In the genomic region with DNA sequence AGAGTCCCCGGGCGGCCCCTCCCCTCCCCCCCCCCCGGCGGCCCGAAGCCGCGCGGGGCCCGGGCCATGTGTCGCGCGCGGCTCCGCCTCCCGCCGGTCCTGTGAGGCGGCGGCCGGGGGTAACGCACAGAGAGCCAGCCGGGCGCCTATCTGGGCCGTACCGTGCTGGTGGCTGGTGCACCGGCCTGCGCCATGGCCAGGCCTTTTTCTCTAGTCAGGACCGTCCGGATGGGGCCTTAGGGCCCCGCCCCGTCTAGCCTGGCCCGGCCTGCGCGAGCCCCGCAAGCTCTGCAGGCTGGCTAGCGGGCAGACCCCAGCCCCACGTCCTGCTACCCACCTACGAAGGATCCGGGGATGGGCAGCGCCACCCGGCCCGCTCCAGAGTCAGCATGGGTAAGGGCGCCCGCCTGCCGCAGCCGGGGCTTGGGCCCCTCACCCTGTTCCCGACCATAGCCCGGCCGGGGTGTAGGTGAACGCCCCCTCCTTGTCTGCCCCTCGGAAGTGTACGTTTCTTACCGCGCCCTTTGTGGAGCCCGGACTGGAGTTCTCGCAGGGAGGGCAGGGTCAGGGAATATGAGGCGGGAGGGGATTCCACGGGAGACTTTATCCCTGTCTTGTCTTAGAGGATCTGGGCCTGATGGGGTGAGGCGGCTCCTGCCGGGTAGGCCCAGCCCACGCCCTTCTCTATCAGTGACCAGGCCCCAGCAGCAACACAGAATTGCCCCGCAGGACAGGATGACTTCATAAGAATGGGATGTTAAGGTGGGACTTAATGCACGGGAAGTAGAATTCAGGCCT, we compare ENCODE assay signal across 1 cellular context.
A peak's percentile ranks its signal among the peaks of the same experiment; 100 is the strongest.
TF ChIP-seq lines count a peak whose summit lies in the region.

A gene with protein sequence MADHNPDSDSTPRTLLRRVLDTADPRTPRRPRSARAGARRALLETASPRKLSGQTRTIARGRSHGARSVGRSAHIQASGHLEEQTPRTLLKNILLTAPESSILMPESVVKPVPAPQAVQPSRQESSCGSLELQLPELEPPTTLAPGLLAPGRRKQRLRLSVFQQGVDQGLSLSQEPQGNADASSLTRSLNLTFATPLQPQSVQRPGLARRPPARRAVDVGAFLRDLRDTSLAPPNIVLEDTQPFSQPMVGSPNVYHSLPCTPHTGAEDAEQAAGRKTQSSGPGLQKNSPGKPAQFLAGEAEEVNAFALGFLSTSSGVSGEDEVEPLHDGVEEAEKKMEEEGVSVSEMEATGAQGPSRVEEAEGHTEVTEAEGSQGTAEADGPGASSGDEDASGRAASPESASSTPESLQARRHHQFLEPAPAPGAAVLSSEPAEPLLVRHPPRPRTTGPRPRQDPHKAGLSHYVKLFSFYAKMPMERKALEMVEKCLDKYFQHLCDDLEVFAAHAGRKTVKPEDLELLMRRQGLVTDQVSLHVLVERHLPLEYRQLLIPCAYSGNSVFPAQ (minus strand): TSS at position 630 of the 798 bp plus-strand sequence. CDS start 13,834 bp downstream, outside the sequence.

TF ChIP-seq in HepG2, 621 proteins besides CTCF, POLR2A, EP300 and RAD21 (continued from another document and continues in another):
- TF ChIP-seq, protein P1, sequence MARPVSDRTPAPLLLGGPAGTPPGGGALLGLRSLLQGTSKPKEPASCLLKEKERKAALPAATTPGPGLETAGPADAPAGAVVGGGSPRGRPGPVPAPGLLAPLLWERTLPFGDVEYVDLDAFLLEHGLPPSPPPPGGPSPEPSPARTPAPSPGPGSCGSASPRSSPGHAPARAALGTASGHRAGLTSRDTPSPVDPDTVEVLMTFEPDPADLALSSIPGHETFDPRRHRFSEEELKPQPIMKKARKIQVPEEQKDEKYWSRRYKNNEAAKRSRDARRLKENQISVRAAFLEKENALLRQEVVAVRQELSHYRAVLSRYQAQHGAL (CRISPR knock-in tag; IDR thresholded peaks at IDR 0.05; ENCODE audit: not compliant biosample characterization): no peak
- TF ChIP-seq SOX13 (IDR thresholded peaks at IDR 0.05): no peak
- no peak for TF ChIP-seq SOX13 (CRISPR knock-in tag; conservative IDR thresholded peaks at IDR 0.05 in 1 of 2, IDR thresholded peaks at IDR 0.05 in 1 of 2)
- TF ChIP-seq ZNF83 (CRISPR knock-in tag; IDR thresholded peaks at IDR 0.05; ENCODE audit: borderline replicate concordance): no peak
- TF ChIP-seq ZNF484 (CRISPR knock-in tag; IDR thresholded peaks at IDR 0.05; ENCODE audit: borderline replicate concordance, low read depth): no peak
- TF ChIP-seq ZNF781 (CRISPR knock-in tag; IDR thresholded peaks at IDR 0.05; ENCODE audit: borderline replicate concordance, not compliant biosample characterization): no peak
- no peak for TF ChIP-seq HMG20A (CRISPR knock-in tag; IDR thresholded peaks at IDR 0.05; ENCODE audit: borderline replicate concordance)
- TF ChIP-seq EEA1 (CRISPR knock-in tag; IDR thresholded peaks at IDR 0.05; ENCODE audit: borderline replicate concordance): no peak
- no peak for TF ChIP-seq ZNF337 (CRISPR knock-in tag; IDR thresholded peaks at IDR 0.05; ENCODE audit: borderline replicate concordance, low read depth)
- TF ChIP-seq, protein P2, sequence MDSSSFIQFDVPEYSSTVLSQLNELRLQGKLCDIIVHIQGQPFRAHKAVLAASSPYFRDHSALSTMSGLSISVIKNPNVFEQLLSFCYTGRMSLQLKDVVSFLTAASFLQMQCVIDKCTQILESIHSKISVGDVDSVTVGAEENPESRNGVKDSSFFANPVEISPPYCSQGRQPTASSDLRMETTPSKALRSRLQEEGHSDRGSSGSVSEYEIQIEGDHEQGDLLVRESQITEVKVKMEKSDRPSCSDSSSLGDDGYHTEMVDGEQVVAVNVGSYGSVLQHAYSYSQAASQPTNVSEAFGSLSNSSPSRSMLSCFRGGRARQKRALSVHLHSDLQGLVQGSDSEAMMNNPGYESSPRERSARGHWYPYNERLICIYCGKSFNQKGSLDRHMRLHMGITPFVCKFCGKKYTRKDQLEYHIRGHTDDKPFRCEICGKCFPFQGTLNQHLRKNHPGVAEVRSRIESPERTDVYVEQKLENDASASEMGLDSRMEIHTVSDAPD (CRISPR knock-in tag; IDR thresholded peaks at IDR 0.05): no peak
- no peak for TF ChIP-seq ZNF232 (CRISPR knock-in tag; IDR thresholded peaks at IDR 0.05; ENCODE audit: borderline replicate concordance)
- 0 out of 2 replicates have a peak, but pooled peaks have one; percentile 62 for TF ChIP-seq REXO4 (CRISPR knock-in tag; IDR thresholded peaks at IDR 0.05; ENCODE audit: borderline replicate concordance)
- peak; percentile 49; the same call in 1 of the 2 replicates for TF ChIP-seq ZNF678 (CRISPR knock-in tag; IDR thresholded peaks at IDR 0.05)
- TF ChIP-seq ZNF33A (CRISPR knock-in tag; IDR thresholded peaks at IDR 0.05; ENCODE audit: borderline replicate concordance): no peak
- TF ChIP-seq ZNF367 (CRISPR knock-in tag; IDR thresholded peaks at IDR 0.05; ENCODE audit: borderline replicate concordance): no peak
- TF ChIP-seq ZNF572 (CRISPR knock-in tag; IDR thresholded peaks at IDR 0.05): 0 out of 2 replicates have a peak, but pooled peaks have one; percentile 51
- TF ChIP-seq, protein P3, sequence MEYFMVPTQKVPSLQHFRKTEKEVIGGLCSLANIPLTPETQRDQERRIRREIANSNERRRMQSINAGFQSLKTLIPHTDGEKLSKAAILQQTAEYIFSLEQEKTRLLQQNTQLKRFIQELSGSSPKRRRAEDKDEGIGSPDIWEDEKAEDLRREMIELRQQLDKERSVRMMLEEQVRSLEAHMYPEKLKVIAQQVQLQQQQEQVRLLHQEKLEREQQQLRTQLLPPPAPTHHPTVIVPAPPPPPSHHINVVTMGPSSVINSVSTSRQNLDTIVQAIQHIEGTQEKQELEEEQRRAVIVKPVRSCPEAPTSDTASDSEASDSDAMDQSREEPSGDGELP (IDR thresholded peaks at IDR 0.05; ENCODE audit: borderline replicate concordance, low read depth): no peak
- no peak for TF ChIP-seq KLF11 (CRISPR knock-in tag; IDR thresholded peaks at IDR 0.05)
- TF ChIP-seq, protein P4, sequence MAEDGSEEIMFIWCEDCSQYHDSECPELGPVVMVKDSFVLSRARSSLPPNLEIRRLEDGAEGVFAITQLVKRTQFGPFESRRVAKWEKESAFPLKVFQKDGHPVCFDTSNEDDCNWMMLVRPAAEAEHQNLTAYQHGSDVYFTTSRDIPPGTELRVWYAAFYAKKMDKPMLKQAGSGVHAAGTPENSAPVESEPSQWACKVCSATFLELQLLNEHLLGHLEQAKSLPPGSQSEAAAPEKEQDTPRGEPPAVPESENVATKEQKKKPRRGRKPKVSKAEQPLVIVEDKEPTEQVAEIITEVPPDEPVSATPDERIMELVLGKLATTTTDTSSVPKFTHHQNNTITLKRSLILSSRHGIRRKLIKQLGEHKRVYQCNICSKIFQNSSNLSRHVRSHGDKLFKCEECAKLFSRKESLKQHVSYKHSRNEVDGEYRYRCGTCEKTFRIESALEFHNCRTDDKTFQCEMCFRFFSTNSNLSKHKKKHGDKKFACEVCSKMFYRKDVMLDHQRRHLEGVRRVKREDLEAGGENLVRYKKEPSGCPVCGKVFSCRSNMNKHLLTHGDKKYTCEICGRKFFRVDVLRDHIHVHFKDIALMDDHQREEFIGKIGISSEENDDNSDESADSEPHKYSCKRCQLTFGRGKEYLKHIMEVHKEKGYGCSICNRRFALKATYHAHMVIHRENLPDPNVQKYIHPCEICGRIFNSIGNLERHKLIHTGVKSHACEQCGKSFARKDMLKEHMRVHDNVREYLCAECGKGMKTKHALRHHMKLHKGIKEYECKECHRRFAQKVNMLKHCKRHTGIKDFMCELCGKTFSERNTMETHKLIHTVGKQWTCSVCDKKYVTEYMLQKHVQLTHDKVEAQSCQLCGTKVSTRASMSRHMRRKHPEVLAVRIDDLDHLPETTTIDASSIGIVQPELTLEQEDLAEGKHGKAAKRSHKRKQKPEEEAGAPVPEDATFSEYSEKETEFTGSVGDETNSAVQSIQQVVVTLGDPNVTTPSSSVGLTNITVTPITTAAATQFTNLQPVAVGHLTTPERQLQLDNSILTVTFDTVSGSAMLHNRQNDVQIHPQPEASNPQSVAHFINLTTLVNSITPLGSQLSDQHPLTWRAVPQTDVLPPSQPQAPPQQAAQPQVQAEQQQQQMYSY (CRISPR knock-in tag; IDR thresholded peaks at IDR 0.05): no peak
- no peak for TF ChIP-seq ZNF263 (CRISPR knock-in tag; IDR thresholded peaks at IDR 0.05)
- TF ChIP-seq ZC3H13 (CRISPR knock-in tag; IDR thresholded peaks at IDR 0.05): no peak
- TF ChIP-seq ZFP90 (CRISPR knock-in tag; IDR thresholded peaks at IDR 0.05; ENCODE audit: borderline replicate concordance): no peak
- TF ChIP-seq, protein P5, sequence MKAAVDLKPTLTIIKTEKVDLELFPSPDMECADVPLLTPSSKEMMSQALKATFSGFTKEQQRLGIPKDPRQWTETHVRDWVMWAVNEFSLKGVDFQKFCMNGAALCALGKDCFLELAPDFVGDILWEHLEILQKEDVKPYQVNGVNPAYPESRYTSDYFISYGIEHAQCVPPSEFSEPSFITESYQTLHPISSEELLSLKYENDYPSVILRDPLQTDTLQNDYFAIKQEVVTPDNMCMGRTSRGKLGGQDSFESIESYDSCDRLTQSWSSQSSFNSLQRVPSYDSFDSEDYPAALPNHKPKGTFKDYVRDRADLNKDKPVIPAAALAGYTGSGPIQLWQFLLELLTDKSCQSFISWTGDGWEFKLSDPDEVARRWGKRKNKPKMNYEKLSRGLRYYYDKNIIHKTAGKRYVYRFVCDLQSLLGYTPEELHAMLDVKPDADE (CRISPR knock-in tag; IDR thresholded peaks at IDR 0.05): no peak
- TF ChIP-seq, protein P6, sequence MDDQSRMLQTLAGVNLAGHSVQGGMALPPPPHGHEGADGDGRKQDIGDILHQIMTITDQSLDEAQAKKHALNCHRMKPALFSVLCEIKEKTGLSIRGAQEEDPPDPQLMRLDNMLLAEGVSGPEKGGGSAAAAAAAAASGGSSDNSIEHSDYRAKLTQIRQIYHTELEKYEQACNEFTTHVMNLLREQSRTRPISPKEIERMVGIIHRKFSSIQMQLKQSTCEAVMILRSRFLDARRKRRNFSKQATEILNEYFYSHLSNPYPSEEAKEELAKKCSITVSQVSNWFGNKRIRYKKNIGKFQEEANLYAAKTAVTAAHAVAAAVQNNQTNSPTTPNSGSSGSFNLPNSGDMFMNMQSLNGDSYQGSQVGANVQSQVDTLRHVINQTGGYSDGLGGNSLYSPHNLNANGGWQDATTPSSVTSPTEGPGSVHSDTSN (CRISPR knock-in tag; IDR thresholded peaks at IDR 0.05; ENCODE audit: borderline replicate concordance): no peak
- TF ChIP-seq ZBTB38 (CRISPR knock-in tag; IDR thresholded peaks at IDR 0.05): no peak
- no peak for TF ChIP-seq PHF20 (CRISPR knock-in tag; IDR thresholded peaks at IDR 0.05)
- no peak for TF ChIP-seq ZNF510 (CRISPR knock-in tag; IDR thresholded peaks at IDR 0.05; ENCODE audit: low read depth)
- TF ChIP-seq ZSCAN21 (CRISPR knock-in tag; IDR thresholded peaks at IDR 0.05; ENCODE audit: borderline replicate concordance): no peak
- TF ChIP-seq KLF16 (CRISPR knock-in tag; IDR thresholded peaks at IDR 0.05): no peak
- no peak for TF ChIP-seq TBL1XR1 (IDR thresholded peaks at IDR 0.05; ENCODE audit: borderline replicate concordance, low read length, partially characterized antibody)
- TF ChIP-seq, protein P7, sequence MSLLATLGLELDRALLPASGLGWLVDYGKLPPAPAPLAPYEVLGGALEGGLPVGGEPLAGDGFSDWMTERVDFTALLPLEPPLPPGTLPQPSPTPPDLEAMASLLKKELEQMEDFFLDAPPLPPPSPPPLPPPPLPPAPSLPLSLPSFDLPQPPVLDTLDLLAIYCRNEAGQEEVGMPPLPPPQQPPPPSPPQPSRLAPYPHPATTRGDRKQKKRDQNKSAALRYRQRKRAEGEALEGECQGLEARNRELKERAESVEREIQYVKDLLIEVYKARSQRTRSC (CRISPR knock-in tag; IDR thresholded peaks at IDR 0.05; ENCODE audit: low read depth): no peak
- TF ChIP-seq, protein P8, sequence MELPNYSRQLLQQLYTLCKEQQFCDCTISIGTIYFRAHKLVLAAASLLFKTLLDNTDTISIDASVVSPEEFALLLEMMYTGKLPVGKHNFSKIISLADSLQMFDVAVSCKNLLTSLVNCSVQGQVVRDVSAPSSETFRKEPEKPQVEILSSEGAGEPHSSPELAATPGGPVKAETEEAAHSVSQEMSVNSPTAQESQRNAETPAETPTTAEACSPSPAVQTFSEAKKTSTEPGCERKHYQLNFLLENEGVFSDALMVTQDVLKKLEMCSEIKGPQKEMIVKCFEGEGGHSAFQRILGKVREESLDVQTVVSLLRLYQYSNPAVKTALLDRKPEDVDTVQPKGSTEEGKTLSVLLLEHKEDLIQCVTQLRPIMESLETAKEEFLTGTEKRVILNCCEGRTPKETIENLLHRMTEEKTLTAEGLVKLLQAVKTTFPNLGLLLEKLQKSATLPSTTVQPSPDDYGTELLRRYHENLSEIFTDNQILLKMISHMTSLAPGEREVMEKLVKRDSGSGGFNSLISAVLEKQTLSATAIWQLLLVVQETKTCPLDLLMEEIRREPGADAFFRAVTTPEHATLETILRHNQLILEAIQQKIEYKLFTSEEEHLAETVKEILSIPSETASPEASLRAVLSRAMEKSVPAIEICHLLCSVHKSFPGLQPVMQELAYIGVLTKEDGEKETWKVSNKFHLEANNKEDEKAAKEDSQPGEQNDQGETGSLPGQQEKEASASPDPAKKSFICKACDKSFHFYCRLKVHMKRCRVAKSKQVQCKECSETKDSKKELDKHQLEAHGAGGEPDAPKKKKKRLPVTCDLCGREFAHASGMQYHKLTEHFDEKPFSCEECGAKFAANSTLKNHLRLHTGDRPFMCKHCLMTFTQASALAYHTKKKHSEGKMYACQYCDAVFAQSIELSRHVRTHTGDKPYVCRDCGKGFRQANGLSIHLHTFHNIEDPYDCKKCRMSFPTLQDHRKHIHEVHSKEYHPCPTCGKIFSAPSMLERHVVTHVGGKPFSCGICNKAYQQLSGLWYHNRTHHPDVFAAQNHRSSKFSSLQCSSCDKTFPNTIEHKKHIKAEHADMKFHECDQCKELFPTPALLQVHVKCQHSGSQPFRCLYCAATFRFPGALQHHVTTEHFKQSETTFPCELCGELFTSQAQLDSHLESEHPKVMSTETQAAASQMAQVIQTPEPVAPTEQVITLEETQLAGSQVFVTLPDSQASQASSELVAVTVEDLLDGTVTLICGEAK (IDR thresholded peaks at IDR 0.05): no peak
- TF ChIP-seq, protein P8 (CRISPR knock-in tag; IDR thresholded peaks at IDR 0.05): no peak
